In the genomic region with DNA sequence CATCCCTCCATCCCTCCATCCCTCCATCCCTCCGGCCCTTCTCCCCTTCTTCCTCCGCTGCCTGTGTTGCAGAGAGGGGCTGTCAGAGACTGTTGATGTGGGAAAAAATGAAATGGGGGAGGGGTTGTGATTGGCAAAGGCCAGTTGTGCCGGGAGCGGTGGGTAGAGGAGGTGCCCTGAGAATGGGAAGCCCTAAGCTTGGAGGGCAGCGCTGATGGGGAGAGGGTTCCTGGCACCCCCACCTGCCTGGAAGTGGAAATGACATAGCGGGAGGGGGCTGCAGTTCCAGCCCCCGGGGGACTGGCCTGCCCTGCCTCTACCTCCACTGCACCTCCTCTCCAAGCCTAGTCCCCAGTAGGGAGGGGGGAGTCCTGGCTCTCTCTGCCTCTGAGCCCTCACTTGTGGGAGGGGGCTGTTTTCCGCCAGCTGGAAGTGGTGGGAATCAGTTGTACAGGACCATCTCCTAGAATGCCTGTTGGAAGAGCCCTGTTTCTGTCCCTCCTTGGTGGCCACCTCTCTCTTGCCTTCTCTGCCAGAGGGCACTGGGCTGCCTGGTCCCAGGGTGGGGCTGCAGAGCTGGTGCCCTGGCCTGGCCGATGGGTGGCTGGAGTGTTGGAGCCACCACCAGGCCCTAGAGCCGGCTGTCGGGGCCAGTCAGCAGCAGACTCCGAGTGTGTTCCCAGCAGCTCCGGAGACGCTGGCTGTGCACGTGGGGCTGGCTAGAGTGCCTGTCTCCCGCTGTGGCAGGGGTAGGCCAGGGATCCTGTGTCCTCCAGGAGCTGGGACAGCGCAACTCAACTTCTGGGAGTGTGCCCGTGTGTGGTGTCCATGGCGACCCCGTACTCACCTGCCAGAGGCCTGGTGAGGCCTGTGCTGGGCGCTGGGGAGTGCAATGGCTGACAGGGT, we compare ENCODE assay signal across 18 cellular contexts. TPM values are rescaled to one million over a fixed set of nuclear protein-coding genes. Genes with fewer than 3 reads are reported as not detected.
DNase-seq lines count a peak whose midpoint lies in the region; ATAC-seq and TF ChIP-seq lines count a peak whose summit lies in the region.
"Had no signal": no experiment of that assay in that cellular context is flagged by ENCODE, and none has a peak within 500 bp of the region (broad histone marks: within the 10 kb centered on the region; RNA-seq: fewer than 3 reads in every experiment).

No MANE protein-coding gene starts in this region.

- H3K9me3 ChIP-seq in iPS-15b (ENCODE audit: control insufficient read depth, insufficient read depth, low read length) = no peaks in the 10 kb centered on the region
- no peaks in the 10 kb centered on the region for H3K9me3 ChIP-seq in neuronal stem cell (replicated peaks in 1 of 2; ENCODE audit: control insufficient read depth in 2 of 2, insufficient read depth in 1 of 2, low read depth in 1 of 2, low read length in 2 of 2)
- H3K9me3 ChIP-seq: left ventricle myocardium inferior, pancreas, testis had no signal

- TF ChIP-seq CTCF in WTC11 (IDR thresholded peaks at IDR 0.05) = no peak

- H3K27ac Mint-ChIP-seq in WTC11 = no peak overlapping the region
- H3K27ac Mint-ChIP-seq: activated T-cell treated with anti-CD3 and anti-CD28 coated beads, Interleukin-2, amount 50 U/mL, for 72 hours; CD4-positive, CD25-positive, alpha-beta regulatory T cell had no signal

- CTCF ChIA-PET in WTC11 (lab: Charles Lee) = interaction anchor here (0.9 to 2.8 kb wide), 9 partner anchors 9 to 132 kb away, joined by 3 to 20 read pairs (median 4); no protein-coding TSS in a partner anchor

- H3K36me3 ChIP-seq in H7 (replicated peaks; ENCODE audit: control insufficient read depth, insufficient read depth, low read length) (no peaks in the 10 kb centered on the region), iPS-15b (ENCODE audit: control insufficient read depth, insufficient read depth, low read length) (no peaks in the 10 kb centered on the region), neuronal stem cell (replicated peaks in 1 of 2; ENCODE audit: control insufficient read depth in 2 of 2, insufficient read depth in 2 of 2, low read length in 2 of 2) (no peaks in the 10 kb centered on the region)
- H3K36me3 ChIP-seq: left ventricle myocardium inferior, pancreas had no signal

- peak overlapping the region; percentile 64 for H2AK5ac ChIP-seq in neuronal stem cell (ENCODE audit: low read depth, low read length)

- no peak overlapping the region for H2BK12ac ChIP-seq in neuronal stem cell (ENCODE audit: low read length)

- peaks cover 43% of the 10 kb centered on the region for H3K27me3 Mint-ChIP-seq in WTC11 (ENCODE audit: low read depth)

- no peaks in the 10 kb centered on the region for H3K9me3 Mint-ChIP-seq in WTC11
- H3K9me3 Mint-ChIP-seq: activated T-cell treated with anti-CD3 and anti-CD28 coated beads, Interleukin-2, amount 50 U/mL, for 72 hours had no signal

- H3K14ac ChIP-seq in neuronal stem cell (ENCODE audit: low read length) = peak overlapping the region; percentile 84

- peak overlapping the region; percentile 69 for H3K4me3 Mint-ChIP-seq in WTC11

- H3K4ac ChIP-seq in neuronal stem cell (ENCODE audit: low read length) = no peak overlapping the region

- H3K4me3 ChIP-seq in H7 (ENCODE audit: insufficient read depth, low read depth, low read length) (peak overlapping the region; percentile 63), iPS-15b (ENCODE audit: low read depth, low read length) (peak overlapping the region; percentile 66), neuronal stem cell (ENCODE audit: low read length in 2 of 2) (peak overlapping the region in 1 of 2 donors; percentile 89)

- peak overlapping the region; percentile 68 for H2BK15ac ChIP-seq in neuronal stem cell (ENCODE audit: low read length)

- H4K91ac ChIP-seq in neuronal stem cell (ENCODE audit: low read depth, low read length, poor library complexity) = no peak overlapping the region

- DNase-seq in H7 (peak; percentile 80), WTC11 (ENCODE audit: low spot score) (peak; percentile 33), neuronal stem cell (ENCODE audit: low spot score) (no peak), 8988T (no peak), NCI-H510A (lab: John Stamatoyannopoulos, UW) (no peak), DMS153 treated with DMSO at 0.1 percent for 48 hours (lab: John Stamatoyannopoulos, UW; ENCODE audit: unreplicated experiment) (no peak), NCI-H82 (lab: John Stamatoyannopoulos, UW) (no peak)
- DNase-seq: activated CD4-positive, alpha-beta T cell treated with anti-CD3 and anti-CD28 coated beads for 1 hour; activated T-cell treated with anti-CD3 and anti-CD28 coated beads, Interleukin-2, amount 50 U/mL, for 72 hours; CD4-positive, CD25-positive, alpha-beta regulatory T cell; effector CD8-positive, alpha-beta T cell; foreskin melanocyte; left ventricle myocardium inferior; SW 1271; testis had no signal

- peaks cover 21% of the 10 kb centered on the region for H3K4me1 Mint-ChIP-seq in WTC11

- no peak overlapping the region for H3K9ac ChIP-seq in iPS-15b (ENCODE audit: low read depth, low read length)
- peak overlapping the region; percentile 2 for H3K9ac ChIP-seq in neuronal stem cell (ENCODE audit: low read depth, low read length, poor library complexity)

- H3K36me3 Mint-ChIP-seq in WTC11 = no peaks in the 10 kb centered on the region
- H3K36me3 Mint-ChIP-seq: CD4-positive, CD25-positive, alpha-beta regulatory T cell had no signal

- H3K4me2 ChIP-seq in neuronal stem cell (ENCODE audit: insufficient read depth, low read length, poor library complexity, severe bottlenecking) = peak overlapping the region; percentile 97

- H3K23ac ChIP-seq in neuronal stem cell (ENCODE audit: low read depth, low read length, poor library complexity) = peak overlapping the region; percentile 86

- ATAC-seq in WTC11 = peak; percentile 24; the same call in 1 of the 2 replicates
- ATAC-seq: activated T-cell treated with anti-CD3 and anti-CD28 coated beads, Interleukin-2, amount 50 U/mL, for 72 hours; HCT116 had no signal

- no peak overlapping the region for H3K27ac ChIP-seq in neuronal stem cell (replicated peaks; ENCODE audit: low read length)
- H3K27ac ChIP-seq: left ventricle myocardium inferior, pancreas, testis had no signal

- H3K27me3 ChIP-seq in H7 (ENCODE audit: control insufficient read depth, insufficient read depth, low read length) (peaks cover 38% of the 10 kb centered on the region), iPS-15b (ENCODE audit: control insufficient read depth, insufficient read depth, low read length) (peaks cover 27% of the 10 kb centered on the region), neuronal stem cell (ENCODE audit: control insufficient read depth in 3 of 3, insufficient read depth in 3 of 3, low read depth in 1 of 3, low read length in 3 of 3) (peaks cover 7 to 96% (median 34%) of the 10 kb centered on the region in 3 experiments)
- H3K27me3 ChIP-seq: testis had no signal

- H2BK5ac ChIP-seq in neuronal stem cell (ENCODE audit: low read length) = no peak overlapping the region

- WGBS in neuronal stem cell (ENCODE audit: extremely low coverage in 2 of 2, insufficient read length in 2 of 2, insufficient replicate concordance in 1 of 2), 2 donors = no CpG with 5 or more reads among the region's 21 CpGs

- H3K4me1 ChIP-seq in iPS-15b (ENCODE audit: control insufficient read depth, insufficient read depth, low read length) (peaks cover 7% of the 10 kb centered on the region), neuronal stem cell (ENCODE audit: control insufficient read depth in 2 of 2, insufficient read depth in 1 of 2, low read depth in 1 of 2, low read length in 2 of 2) (peaks cover 4 to 11% of the 10 kb centered on the region in 2 donors)

- POLR2A ChIA-PET in WTC11 (lab: Charles Lee) = interaction anchor here (0.5 to 1.1 kb wide), 5 partner anchors 25 to 367 kb away, joined by 4 to 6 read pairs (median 5); no protein-coding TSS in a partner anchor

- H2BK120ac ChIP-seq in neuronal stem cell (ENCODE audit: low read depth, low read length) = no peak overlapping the region

- H3K79me1 ChIP-seq in neuronal stem cell (ENCODE audit: low read depth, low read length) = no peaks in the 10 kb centered on the region

- H4K8ac ChIP-seq in neuronal stem cell (ENCODE audit: low read depth, low read length) = no peak overlapping the region

- no peak overlapping the region for H2AFZ ChIP-seq in neuronal stem cell (ENCODE audit: low read length)

- peak overlapping the region; percentile 49 for H3K18ac ChIP-seq in neuronal stem cell (ENCODE audit: low read length)

TF ChIP-seq in WTC11, 78 proteins besides CTCF, POLR2A, EP300 and RAD21:
- TF ChIP-seq GTF2I (CRISPR knock-in tag; conservative IDR thresholded peaks at IDR 0.05) = no peak
- TF ChIP-seq, protein P1, sequence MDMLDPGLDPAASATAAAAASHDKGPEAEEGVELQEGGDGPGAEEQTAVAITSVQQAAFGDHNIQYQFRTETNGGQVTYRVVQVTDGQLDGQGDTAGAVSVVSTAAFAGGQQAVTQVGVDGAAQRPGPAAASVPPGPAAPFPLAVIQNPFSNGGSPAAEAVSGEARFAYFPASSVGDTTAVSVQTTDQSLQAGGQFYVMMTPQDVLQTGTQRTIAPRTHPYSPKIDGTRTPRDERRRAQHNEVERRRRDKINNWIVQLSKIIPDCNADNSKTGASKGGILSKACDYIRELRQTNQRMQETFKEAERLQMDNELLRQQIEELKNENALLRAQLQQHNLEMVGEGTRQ (CRISPR knock-in tag; IDR thresholded peaks at IDR 0.05) = peak; percentile 14; the same call in 1 of the 2 replicates

RNA-seq across cellular contexts. Expression of a gene that starts 1.5 kb away (rescaled TPM):
- 60.5 and 62.8 TPM in 2 replicates for total RNA-seq in H7 (2014; rRNA removed; shearing (Covaris generic))
- 52.6 to 54.6 TPM (median 54.6 TPM) in 3 replicates for total RNA-seq in WTC11 (2021)
- 98.6 TPM for polyA plus RNA-seq in neuronal stem cell (2013, experiment 1 of 2)
- polyA plus RNA-seq in neuronal stem cell (2013, experiment 2 of 2) = 99.8 TPM

Comparison
In these comparisons a context has a peak if more than half of its experiments do, and no peak if none do; other contexts are left out.
1. DNase-seq: peak in H7 (single experiment) and WTC11 (single experiment); none in neuronal stem cell (single experiment), 8988T (single experiment), NCI-H510A (single experiment), DMS153 treated with DMSO at 0.1 percent for 48 hours (single experiment) and NCI-H82 (single experiment).